25 cellular contexts compared by ENCODE assay signal in genomic region chr18:74226666-74227065, GRCh38.
"Had no signal": no experiment of that assay in that cellular context is flagged by ENCODE, and none has a peak within 500 bp of the region (broad histone marks: within the 10 kb centered on the region; RNA-seq: fewer than 3 reads in every experiment).

No MANE protein-coding gene starts in this region.

- DNase-seq: activated CD4-positive, alpha-beta T cell treated with anti-CD3 and anti-CD28 coated beads for 4 hours; activated CD8-positive, alpha-beta memory T cell treated with anti-CD3 and anti-CD28 coated beads, Interleukin-2, amount 50 U/mL, for 4 hours; activated CD8-positive, alpha-beta T cell treated with anti-CD3 and anti-CD28 coated beads for 36 hours; activated effector memory CD4-positive, alpha-beta T cell treated with Interleukin-2 at 50 U/mL for 16 hours; activated naive CD4-positive, alpha-beta T cell treated with Interleukin-2 at 50 U/mL for 16 hours; activated naive CD8-positive, alpha-beta T cell treated with anti-CD3 and anti-CD28 coated beads, Interleukin-2, amount 50 U/mL, for 24 hours; activated T-cell treated with anti-CD3 and anti-CD28 coated beads, Interleukin-2, amount 50 U/mL, for 72 hours; amniotic stem cell; Kasumi-1; KBM-7; NCI-H1105 treated with DMSO at 0.1 percent for 48 hours; NCI-H1436 treated with DMSO at 0.1 percent for 48 hours; NCI-H187; NCI-H2081; NCI-H510A treated with DMSO at 0.1 percent for 48 hours; NCI-H69; SHP77; SW 1271 had no signal

- H3K27me3 ChIP-seq: ascending aorta, SJSA1 had no signal

- H3K9me3 ChIP-seq: ascending aorta, SJSA1 had no signal

- H3K4me3 ChIP-seq: ascending aorta, SJSA1 had no signal

- H3K9me3 Mint-ChIP-seq: activated CD8-positive, alpha-beta T cell treated with anti-CD3 and anti-CD28 coated beads for 36 hours; activated naive CD4-positive, alpha-beta T cell treated with anti-CD3 and anti-CD28 coated beads, Interleukin-2, amount 50 U/mL, for 72 hours; activated naive CD8-positive, alpha-beta T cell treated with anti-CD3 and anti-CD28 coated beads, Interleukin-2, amount 50 U/mL, for 24 hours; activated T-cell treated with anti-CD3 and anti-CD28 coated beads, Interleukin-2, amount 50 U/mL, for 72 hours; brain had no signal

- FAIRE-seq: RCC 7860 had no signal

- H3K36me3 Mint-ChIP-seq: activated naive CD4-positive, alpha-beta T cell treated with anti-CD3 and anti-CD28 coated beads, Interleukin-2, amount 50 U/mL, for 72 hours; brain had no signal

- ATAC-seq: activated CD4-positive, CD25-positive, alpha-beta regulatory T cell treated with anti-CD3 and anti-CD28 coated beads, Interleukin-2, amount 50 U/mL, for 24 hours; activated CD8-positive, alpha-beta T cell treated with anti-CD3 and anti-CD28 coated beads for 36 hours; activated naive CD4-positive, alpha-beta T cell treated with anti-CD3 and anti-CD28 coated beads, Interleukin-2, amount 50 U/mL, for 72 hours; activated naive CD8-positive, alpha-beta T cell treated with anti-CD3 and anti-CD28 coated beads, Interleukin-2, amount 50 U/mL, for 24 hours; activated T-cell treated with anti-CD3 and anti-CD28 coated beads, Interleukin-2, amount 50 U/mL, for 72 hours; SK-N-SH treated with all-trans-retinoic acid at 6 μM for 48 hours had no signal

- H3K27ac ChIP-seq: ascending aorta, SJSA1 had no signal

- H3K4me1 Mint-ChIP-seq: activated naive CD8-positive, alpha-beta T cell treated with anti-CD3 and anti-CD28 coated beads, Interleukin-2, amount 50 U/mL, for 24 hours; brain had no signal

- H3K36me3 ChIP-seq: ascending aorta, SJSA1 had no signal

- H3K4me1 ChIP-seq: ascending aorta, SJSA1 had no signal

- H3K27me3 Mint-ChIP-seq: activated naive CD8-positive, alpha-beta T cell treated with anti-CD3 and anti-CD28 coated beads, Interleukin-2, amount 50 U/mL, for 24 hours had no signal

- H3K4me3 Mint-ChIP-seq: activated CD8-positive, alpha-beta T cell treated with anti-CD3 and anti-CD28 coated beads for 36 hours; activated naive CD8-positive, alpha-beta T cell treated with anti-CD3 and anti-CD28 coated beads, Interleukin-2, amount 50 U/mL, for 24 hours; activated T-cell treated with anti-CD3 and anti-CD28 coated beads, Interleukin-2, amount 50 U/mL, for 72 hours; brain had no signal

- H3K27ac Mint-ChIP-seq: activated CD8-positive, alpha-beta T cell treated with anti-CD3 and anti-CD28 coated beads for 36 hours; activated naive CD4-positive, alpha-beta T cell treated with anti-CD3 and anti-CD28 coated beads, Interleukin-2, amount 50 U/mL, for 72 hours; activated naive CD8-positive, alpha-beta T cell treated with anti-CD3 and anti-CD28 coated beads, Interleukin-2, amount 50 U/mL, for 24 hours; activated T-cell treated with anti-CD3 and anti-CD28 coated beads, Interleukin-2, amount 50 U/mL, for 72 hours; brain had no signal
